In genomic region chr3:64878372-64878771, GRCh38 we compare ENCODE assay signal across 26 cellular contexts.
A peak's percentile ranks its signal among the peaks of the same experiment; 100 is the strongest.
DNase-seq lines count a peak whose midpoint lies in the region; ATAC-seq and TF ChIP-seq lines count a peak whose summit lies in the region.
"Had no signal": no experiment of that assay in that cellular context is flagged by ENCODE, and none has a peak within 500 bp of the region (broad histone marks: within the 10 kb centered on the region; RNA-seq: fewer than 3 reads in every experiment).

No MANE protein-coding gene starts in this region.

- H3K4me3 ChIP-seq in fibroblast of the aortic adventitia (ENCODE audit: low read depth, low read length), result no peak overlapping the region
- H3K4me3 ChIP-seq: adrenal gland, esophagus muscularis mucosa, SJSA1, smooth muscle cell had no signal

- no peak overlapping the region for H3K27ac Mint-ChIP-seq in stimulated activated memory B cell treated with anti-CD40 and anti-IgM and Interleukin-4, amounts not matched to agents 10 μg/mL and 1 μg/mL and 100 μg/mL, for 72 hours
- H3K27ac Mint-ChIP-seq: activated B cell treated with CpG ODN at 0.5 μM for 24 hours; activated CD4-positive, alpha-beta memory T cell treated with anti-CD3 and anti-CD28 coated beads for 36 hours; stimulated activated naive CD8-positive, alpha-beta T cell treated with anti-CD3 and anti-CD28 coated beads, Interleukin-15, Interleukin-2, amounts not matched to agents 100 ng/mL and 50 ng/mL, for 24 hours; T-helper 2 cell treated with Interferon-gamma antibody and Interleukin-4, amounts not matched to agents 5 μg/mL and 100 μg/mL, for 36 hours; type B pancreatic cell had no signal

- no peaks in the 10 kb centered on the region for H3K4me1 Mint-ChIP-seq in stimulated activated memory B cell treated with anti-CD40 and anti-IgM and Interleukin-4, amounts not matched to agents 10 μg/mL and 1 μg/mL and 100 μg/mL, for 72 hours
- H3K4me1 Mint-ChIP-seq: activated B cell treated with CpG ODN at 0.5 μM for 24 hours had no signal

- H3K27me3 Mint-ChIP-seq in stimulated activated memory B cell treated with anti-CD40 and anti-IgM and Interleukin-4, amounts not matched to agents 10 μg/mL and 1 μg/mL and 100 μg/mL, for 72 hours, result no peaks in the 10 kb centered on the region
- H3K27me3 Mint-ChIP-seq: activated B cell treated with CpG ODN at 0.5 μM for 24 hours; activated CD4-positive, alpha-beta memory T cell treated with anti-CD3 and anti-CD28 coated beads for 36 hours; stimulated activated naive CD8-positive, alpha-beta T cell treated with anti-CD3 and anti-CD28 coated beads, Interleukin-15, Interleukin-2, amounts not matched to agents 100 ng/mL and 50 ng/mL, for 24 hours; type B pancreatic cell had no signal

- peak; percentile 61 for ATAC-seq in omental fat pad (ENCODE audit: low FRiP score)
- no peak for ATAC-seq in stimulated activated memory B cell treated with anti-CD40 and anti-IgM and Interleukin-4, amounts not matched to agents 10 μg/mL and 1 μg/mL and 100 μg/mL, for 72 hours

- TF ChIP-seq CTCF in fibroblast of the aortic adventitia (IDR thresholded peaks at IDR 0.05; ENCODE audit: insufficient read depth, low read length) (no peak), omental fat pad (IDR thresholded peaks at IDR 0.05) (no peak)

- no peak overlapping the region for H3K4me3 Mint-ChIP-seq in stimulated activated memory B cell treated with anti-CD40 and anti-IgM and Interleukin-4, amounts not matched to agents 10 μg/mL and 1 μg/mL and 100 μg/mL, for 72 hours
- H3K4me3 Mint-ChIP-seq: activated B cell treated with CpG ODN at 0.5 μM for 24 hours; activated CD4-positive, alpha-beta memory T cell treated with anti-CD3 and anti-CD28 coated beads for 36 hours; stimulated activated naive CD8-positive, alpha-beta T cell treated with anti-CD3 and anti-CD28 coated beads, Interleukin-15, Interleukin-2, amounts not matched to agents 100 ng/mL and 50 ng/mL, for 24 hours; T-helper 2 cell treated with Interferon-gamma antibody and Interleukin-4, amounts not matched to agents 5 μg/mL and 100 μg/mL, for 36 hours; type B pancreatic cell had no signal

- peaks cover 8% of the 10 kb centered on the region for H3K9me3 Mint-ChIP-seq in stimulated activated memory B cell treated with anti-CD40 and anti-IgM and Interleukin-4, amounts not matched to agents 10 μg/mL and 1 μg/mL and 100 μg/mL, for 72 hours

- H3K36me3 Mint-ChIP-seq in stimulated activated memory B cell treated with anti-CD40 and anti-IgM and Interleukin-4, amounts not matched to agents 10 μg/mL and 1 μg/mL and 100 μg/mL, for 72 hours, result no peaks in the 10 kb centered on the region
- H3K36me3 Mint-ChIP-seq: activated CD4-positive, alpha-beta memory T cell treated with anti-CD3 and anti-CD28 coated beads for 36 hours; type B pancreatic cell had no signal

- DNase-seq in LoVo (ENCODE audit: low spot score) (peak; percentile 10), amniotic epithelial cell (ENCODE audit: low read depth) (peak; percentile 86), fibroblast of the aortic adventitia (ENCODE audit: low read depth) (peak; percentile 5), omental fat pad (ENCODE audit: low spot score) (no peak), NCI-H1436 treated with DMSO at 0.1 percent for 48 hours (lab: John Stamatoyannopoulos, UW) (no peak), cerebellar cortex (ENCODE audit: low spot score) (no peak), Ammon's horn (ENCODE audit: low spot score) (no peak)
- DNase-seq: activated B cell treated with CpG ODN at 0.5 μM for 24 hours; activated CD4-positive, alpha-beta memory T cell treated with anti-CD3 and anti-CD28 coated beads for 36 hours; activated gamma-delta T cell treated with Interleukin-2 at 50 U/mL for 16 hours; activated T-cell treated with anti-CD3 and anti-CD28 coated beads for 4 hours; adrenal gland; caudate nucleus; DND-41; head of caudate nucleus; NCI-H1694 treated with DMSO at 0.1 percent for 48 hours; NCI-H748 treated with DMSO at 0.1 percent for 48 hours; OCI-M1; stimulated activated CD4-positive, alpha-beta T cell treated with anti-CD3 and anti-CD28 coated beads, Interleukin-4, amount 100 ng/mL, for 1 hour had no signal

Comparison
In these comparisons a context has a peak if more than half of its experiments do, and no peak if none do; other contexts are left out.
1. DNase-seq: peak in LoVo (single experiment), amniotic epithelial cell (single experiment) and fibroblast of the aortic adventitia (single experiment); none in omental fat pad (single experiment), NCI-H1436 treated with DMSO at 0.1 percent for 48 hours (single experiment), cerebellar cortex (single experiment) and Ammon's horn (single experiment).